10 cellular contexts compared by ENCODE assay signal in the genomic region with DNA sequence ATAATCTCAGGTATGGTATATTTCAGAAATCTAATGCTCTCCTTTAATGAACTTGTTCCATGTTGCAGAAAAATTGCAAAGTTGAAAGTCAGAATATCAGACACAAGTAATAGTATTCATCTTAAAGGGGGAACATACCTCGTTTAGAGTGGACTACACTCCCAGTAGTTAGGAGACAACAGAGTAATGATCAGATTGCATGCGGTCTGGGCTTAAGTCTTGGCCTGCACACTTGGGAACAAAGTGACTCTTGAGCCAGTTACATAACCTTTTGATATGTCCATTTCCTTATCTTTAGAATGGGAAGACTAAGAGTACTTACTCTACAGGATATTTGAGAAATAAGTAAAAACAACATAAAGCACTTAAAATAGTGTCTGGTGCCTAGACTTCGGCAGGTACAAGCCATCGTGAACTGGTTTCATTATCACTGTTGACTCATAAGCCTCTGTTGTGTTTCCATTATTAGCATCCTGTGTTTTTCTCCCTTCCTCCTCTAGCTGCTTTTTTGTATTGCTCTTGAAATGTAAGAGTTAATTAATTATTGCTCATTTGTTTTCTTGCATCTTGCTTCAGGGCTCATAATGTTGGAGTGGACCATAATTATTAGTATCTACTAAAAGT. TPM values are rescaled to one million over a fixed set of nuclear protein-coding genes. Genes with fewer than 3 reads are reported as not detected.
DNase-seq lines count a peak whose midpoint lies in the region; ATAC-seq and TF ChIP-seq lines count a peak whose summit lies in the region.
"Had no signal": no experiment of that assay in that cellular context is flagged by ENCODE, and none has a peak within 500 bp of the region (broad histone marks: within the 10 kb centered on the region; RNA-seq: fewer than 3 reads in every experiment).

No MANE protein-coding gene starts in this region.

- no peaks in the 10 kb centered on the region for H3K27me3 Mint-ChIP-seq in activated T-cell treated with anti-CD3 and anti-CD28 coated beads, Interleukin-2, amount 50 U/mL, for 72 hours (ENCODE audit: low read depth)
- no peaks in the 10 kb centered on the region for H3K27me3 Mint-ChIP-seq in nephron (ENCODE audit: low read depth)

- H3K27ac Mint-ChIP-seq in activated T-cell treated with anti-CD3 and anti-CD28 coated beads, Interleukin-2, amount 50 U/mL, for 72 hours = peak overlapping the region; percentile 86
- peak overlapping the region; percentile 20 to 87 (median 67) for H3K27ac Mint-ChIP-seq in nephron

- peaks cover 25% of the 10 kb centered on the region for H3K36me3 ChIP-seq in MG63

- TF ChIP-seq CTCF in nephron (IDR thresholded peaks at IDR 0.05; ENCODE audit: unreplicated experiment in 3 of 3) = no peak

- H3K4me3 ChIP-seq in MG63 = no peak overlapping the region

- H3K4me3 Mint-ChIP-seq in activated T-cell treated with anti-CD3 and anti-CD28 coated beads, Interleukin-2, amount 50 U/mL, for 72 hours = peak overlapping the region in 1 of 2 donors; percentile 57
- H3K4me3 Mint-ChIP-seq in nephron = no peak overlapping the region
- H3K4me3 Mint-ChIP-seq: neural crest cell had no signal

- H3K36me3 Mint-ChIP-seq in activated T-cell treated with anti-CD3 and anti-CD28 coated beads, Interleukin-2, amount 50 U/mL, for 72 hours (ENCODE audit: insufficient read depth in 2 of 2) = no peaks in the 10 kb centered on the region
- H3K36me3 Mint-ChIP-seq in nephron (ENCODE audit: low read depth) = peaks cover 61% of the 10 kb centered on the region

- no peaks in the 10 kb centered on the region for H3K9me3 Mint-ChIP-seq in activated T-cell treated with anti-CD3 and anti-CD28 coated beads, Interleukin-2, amount 50 U/mL, for 72 hours
- no peaks in the 10 kb centered on the region for H3K9me3 Mint-ChIP-seq in nephron
- H3K9me3 Mint-ChIP-seq: neural crest cell had no signal

- peak in 1 of 2 donors; percentile 26 for ATAC-seq in activated T-cell treated with anti-CD3 and anti-CD28 coated beads, Interleukin-2, amount 50 U/mL, for 72 hours (replicated peaks in 1 of 2)
- ATAC-seq in GM21786 (IDR thresholded peaks at IDR 0.05; ENCODE audit: unreplicated experiment) (peak; percentile 96), HG03469 (IDR thresholded peaks at IDR 0.05; ENCODE audit: unreplicated experiment) (peak; percentile 73)

- H3K9me3 ChIP-seq in MG63 = no peaks in the 10 kb centered on the region

- H3K4me1 Mint-ChIP-seq in activated T-cell treated with anti-CD3 and anti-CD28 coated beads, Interleukin-2, amount 50 U/mL, for 72 hours (ENCODE audit: low read depth) = peaks cover 13% of the 10 kb centered on the region
- peaks cover 13% of the 10 kb centered on the region for H3K4me1 Mint-ChIP-seq in nephron
- H3K4me1 Mint-ChIP-seq: neural crest cell had no signal

- no peak for DNase-seq in activated T-cell treated with anti-CD3 and anti-CD28 coated beads, Interleukin-2, amount 50 U/mL, for 72 hours
- DNase-seq in activated T-cell treated with anti-CD3 and anti-CD28 coated beads, Interleukin-2, amount 50 U/mL, for 1 hour = no peak
- DNase-seq in HK-2 (ENCODE audit: unreplicated experiment) = no peak
- no peak for DNase-seq in MG63
- DNase-seq in cerebellum (ENCODE audit: low spot score) = no peak
- DNase-seq: NCI-H187 treated with DMSO at 0.1 percent for 48 hours had no signal

- no peaks in the 10 kb centered on the region for H3K27me3 ChIP-seq in MG63

RNA-seq across cellular contexts. Expression of a gene that starts 53.0 kb away (rescaled TPM):
- total RNA-seq in activated T-cell treated with anti-CD3 and anti-CD28 coated beads, Interleukin-2, amount 50 U/mL, for 72 hours = 10 to 100 TPM; 17.3 to 21.0 TPM
- 2.6 and 10.4 TPM in 2 replicates for total RNA-seq in MG63 (2014; rRNA removed; shearing (Covaris generic); ENCODE audit: low replicate concordance)
- total RNA-seq in cerebellum = 70.5 TPM
